ENCODE assay signal across 1 cellular context in the genomic region with DNA sequence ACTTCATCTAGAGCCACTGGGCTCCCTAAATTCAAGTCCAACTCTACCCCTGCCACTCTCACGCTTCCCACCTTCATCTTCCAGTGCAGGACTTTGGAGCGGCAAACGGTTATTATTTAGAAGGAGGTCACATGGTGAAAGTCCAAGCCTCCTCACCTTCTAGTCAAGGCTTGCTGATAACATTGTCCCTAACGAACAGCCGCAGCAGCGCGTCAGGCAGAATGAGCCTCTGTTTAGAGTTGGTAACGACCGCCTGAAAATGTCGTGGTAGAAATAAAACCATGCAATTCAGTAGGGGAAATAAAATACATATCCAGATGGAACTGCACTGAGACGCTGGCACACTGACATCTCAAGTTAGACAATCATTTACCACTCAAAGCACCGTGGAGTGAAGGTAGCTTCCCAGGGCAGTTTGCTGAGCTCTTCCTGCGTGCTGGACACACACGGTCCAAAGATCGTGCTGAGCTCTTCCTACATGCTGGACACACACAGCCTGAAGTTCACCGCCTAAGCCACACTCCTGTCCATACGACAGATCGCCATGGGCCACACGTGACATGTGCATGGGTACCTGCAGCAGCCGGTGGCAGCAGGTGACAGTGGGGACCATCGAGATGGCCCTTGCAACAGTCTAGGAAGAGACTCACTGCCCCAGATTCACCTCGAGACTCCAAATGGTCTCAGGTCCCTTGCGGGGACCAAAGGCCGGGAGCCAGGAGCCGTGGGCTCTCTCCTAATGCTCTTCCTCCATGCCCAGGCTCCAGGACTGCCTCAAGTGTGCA.
TF ChIP-seq lines count a peak whose summit lies in the region.

No MANE protein-coding gene starts in this region.

TF ChIP-seq in HepG2, 621 proteins besides CTCF, POLR2A, EP300 and RAD21 (continued from another document and continues in another):
- peak; percentile 63 for TF ChIP-seq POLR2G (IDR thresholded peaks at IDR 0.05; ENCODE audit: low read depth, low read length)
- peak; percentile 76; the same call in 1 of the 2 replicates for TF ChIP-seq ZNF556 (CRISPR knock-in tag; IDR thresholded peaks at IDR 0.05; ENCODE audit: borderline replicate concordance)
- TF ChIP-seq, protein P1, sequence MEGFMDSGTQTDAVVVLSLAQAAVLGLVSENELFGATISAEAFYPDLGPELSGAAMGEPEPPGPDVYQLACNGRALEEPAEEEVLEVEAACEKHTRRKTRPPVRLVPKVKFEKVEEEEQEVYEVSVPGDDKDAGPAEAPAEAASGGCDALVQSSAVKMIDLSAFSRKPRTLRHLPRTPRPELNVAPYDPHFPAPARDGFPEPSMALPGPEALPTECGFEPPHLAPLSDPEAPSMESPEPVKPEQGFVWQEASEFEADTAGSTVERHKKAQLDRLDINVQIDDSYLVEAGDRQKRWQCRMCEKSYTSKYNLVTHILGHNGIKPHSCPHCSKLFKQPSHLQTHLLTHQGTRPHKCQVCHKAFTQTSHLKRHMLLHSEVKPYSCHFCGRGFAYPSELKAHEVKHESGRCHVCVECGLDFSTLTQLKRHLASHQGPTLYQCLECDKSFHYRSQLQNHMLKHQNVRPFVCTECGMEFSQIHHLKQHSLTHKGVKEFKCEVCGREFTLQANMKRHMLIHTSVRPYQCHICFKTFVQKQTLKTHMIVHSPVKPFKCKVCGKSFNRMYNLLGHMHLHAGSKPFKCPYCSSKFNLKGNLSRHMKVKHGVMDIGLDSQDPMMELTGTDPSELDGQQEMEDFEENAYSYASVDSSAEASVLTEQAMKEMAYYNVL (CRISPR knock-in tag; IDR thresholded peaks at IDR 0.05; ENCODE audit: borderline replicate concordance), result no peak
- TF ChIP-seq, protein P2, sequence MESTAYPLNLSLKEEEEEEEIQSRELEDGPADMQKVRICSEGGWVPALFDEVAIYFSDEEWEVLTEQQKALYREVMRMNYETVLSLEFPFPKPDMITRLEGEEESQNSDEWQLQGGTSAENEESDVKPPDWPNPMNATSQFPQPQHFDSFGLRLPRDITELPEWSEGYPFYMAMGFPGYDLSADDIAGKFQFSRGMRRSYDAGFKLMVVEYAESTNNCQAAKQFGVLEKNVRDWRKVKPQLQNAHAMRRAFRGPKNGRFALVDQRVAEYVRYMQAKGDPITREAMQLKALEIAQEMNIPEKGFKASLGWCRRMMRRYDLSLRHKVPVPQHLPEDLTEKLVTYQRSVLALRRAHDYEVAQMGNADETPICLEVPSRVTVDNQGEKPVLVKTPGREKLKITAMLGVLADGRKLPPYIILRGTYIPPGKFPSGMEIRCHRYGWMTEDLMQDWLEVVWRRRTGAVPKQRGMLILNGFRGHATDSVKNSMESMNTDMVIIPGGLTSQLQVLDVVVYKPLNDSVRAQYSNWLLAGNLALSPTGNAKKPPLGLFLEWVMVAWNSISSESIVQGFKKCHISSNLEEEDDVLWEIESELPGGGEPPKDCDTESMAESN (CRISPR knock-in tag; conservative IDR thresholded peaks at IDR 0.05), result no peak; the same call in 1 of the 2 replicates
- no peak for TF ChIP-seq ZNF225 (CRISPR knock-in tag; IDR thresholded peaks at IDR 0.05)
- TF ChIP-seq, protein P3, sequence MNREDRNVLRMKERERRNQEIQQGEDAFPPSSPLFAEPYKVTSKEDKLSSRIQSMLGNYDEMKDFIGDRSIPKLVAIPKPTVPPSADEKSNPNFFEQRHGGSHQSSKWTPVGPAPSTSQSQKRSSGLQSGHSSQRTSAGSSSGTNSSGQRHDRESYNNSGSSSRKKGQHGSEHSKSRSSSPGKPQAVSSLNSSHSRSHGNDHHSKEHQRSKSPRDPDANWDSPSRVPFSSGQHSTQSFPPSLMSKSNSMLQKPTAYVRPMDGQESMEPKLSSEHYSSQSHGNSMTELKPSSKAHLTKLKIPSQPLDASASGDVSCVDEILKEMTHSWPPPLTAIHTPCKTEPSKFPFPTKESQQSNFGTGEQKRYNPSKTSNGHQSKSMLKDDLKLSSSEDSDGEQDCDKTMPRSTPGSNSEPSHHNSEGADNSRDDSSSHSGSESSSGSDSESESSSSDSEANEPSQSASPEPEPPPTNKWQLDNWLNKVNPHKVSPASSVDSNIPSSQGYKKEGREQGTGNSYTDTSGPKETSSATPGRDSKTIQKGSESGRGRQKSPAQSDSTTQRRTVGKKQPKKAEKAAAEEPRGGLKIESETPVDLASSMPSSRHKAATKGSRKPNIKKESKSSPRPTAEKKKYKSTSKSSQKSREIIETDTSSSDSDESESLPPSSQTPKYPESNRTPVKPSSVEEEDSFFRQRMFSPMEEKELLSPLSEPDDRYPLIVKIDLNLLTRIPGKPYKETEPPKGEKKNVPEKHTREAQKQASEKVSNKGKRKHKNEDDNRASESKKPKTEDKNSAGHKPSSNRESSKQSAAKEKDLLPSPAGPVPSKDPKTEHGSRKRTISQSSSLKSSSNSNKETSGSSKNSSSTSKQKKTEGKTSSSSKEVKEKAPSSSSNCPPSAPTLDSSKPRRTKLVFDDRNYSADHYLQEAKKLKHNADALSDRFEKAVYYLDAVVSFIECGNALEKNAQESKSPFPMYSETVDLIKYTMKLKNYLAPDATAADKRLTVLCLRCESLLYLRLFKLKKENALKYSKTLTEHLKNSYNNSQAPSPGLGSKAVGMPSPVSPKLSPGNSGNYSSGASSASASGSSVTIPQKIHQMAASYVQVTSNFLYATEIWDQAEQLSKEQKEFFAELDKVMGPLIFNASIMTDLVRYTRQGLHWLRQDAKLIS (CRISPR knock-in tag; IDR thresholded peaks at IDR 0.05), result no peak
- peak; percentile 24; the same call in 1 of the 2 replicates for TF ChIP-seq NCOA2 (CRISPR knock-in tag; IDR thresholded peaks at IDR 0.05)
- TF ChIP-seq RARG (CRISPR knock-in tag; IDR thresholded peaks at IDR 0.05; ENCODE audit: low read depth), result no peak
- TF ChIP-seq, protein P4, sequence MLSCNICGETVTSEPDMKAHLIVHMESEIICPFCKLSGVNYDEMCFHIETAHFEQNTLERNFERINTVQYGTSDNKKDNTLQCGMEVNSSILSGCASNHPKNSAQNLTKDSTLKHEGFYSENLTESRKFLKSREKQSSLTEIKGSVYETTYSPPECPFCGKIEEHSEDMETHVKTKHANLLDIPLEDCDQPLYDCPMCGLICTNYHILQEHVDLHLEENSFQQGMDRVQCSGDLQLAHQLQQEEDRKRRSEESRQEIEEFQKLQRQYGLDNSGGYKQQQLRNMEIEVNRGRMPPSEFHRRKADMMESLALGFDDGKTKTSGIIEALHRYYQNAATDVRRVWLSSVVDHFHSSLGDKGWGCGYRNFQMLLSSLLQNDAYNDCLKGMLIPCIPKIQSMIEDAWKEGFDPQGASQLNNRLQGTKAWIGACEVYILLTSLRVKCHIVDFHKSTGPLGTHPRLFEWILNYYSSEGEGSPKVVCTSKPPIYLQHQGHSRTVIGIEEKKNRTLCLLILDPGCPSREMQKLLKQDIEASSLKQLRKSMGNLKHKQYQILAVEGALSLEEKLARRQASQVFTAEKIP (CRISPR knock-in tag; IDR thresholded peaks at IDR 0.05; ENCODE audit: borderline replicate concordance), result no peak
- TF ChIP-seq MAZ (IDR thresholded peaks at IDR 0.05; ENCODE audit: borderline replicate concordance, low read depth, low read length), result no peak
- peak; percentile 39; the same call in 1 of the 2 replicates for TF ChIP-seq MAZ (CRISPR knock-in tag; IDR thresholded peaks at IDR 0.05; ENCODE audit: low read depth)
- TF ChIP-seq, protein P5, sequence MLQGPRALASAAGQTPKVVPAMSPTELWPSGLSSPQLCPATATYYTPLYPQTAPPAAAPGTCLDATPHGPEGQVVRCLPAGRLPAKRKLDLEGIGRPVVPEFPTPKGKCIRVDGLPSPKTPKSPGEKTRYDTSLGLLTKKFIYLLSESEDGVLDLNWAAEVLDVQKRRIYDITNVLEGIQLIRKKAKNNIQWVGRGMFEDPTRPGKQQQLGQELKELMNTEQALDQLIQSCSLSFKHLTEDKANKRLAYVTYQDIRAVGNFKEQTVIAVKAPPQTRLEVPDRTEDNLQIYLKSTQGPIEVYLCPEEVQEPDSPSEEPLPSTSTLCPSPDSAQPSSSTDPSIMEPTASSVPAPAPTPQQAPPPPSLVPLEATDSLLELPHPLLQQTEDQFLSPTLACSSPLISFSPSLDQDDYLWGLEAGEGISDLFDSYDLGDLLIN (CRISPR knock-in tag; IDR thresholded peaks at IDR 0.05; ENCODE audit: borderline replicate concordance), result no peak
- TF ChIP-seq, protein P6, sequence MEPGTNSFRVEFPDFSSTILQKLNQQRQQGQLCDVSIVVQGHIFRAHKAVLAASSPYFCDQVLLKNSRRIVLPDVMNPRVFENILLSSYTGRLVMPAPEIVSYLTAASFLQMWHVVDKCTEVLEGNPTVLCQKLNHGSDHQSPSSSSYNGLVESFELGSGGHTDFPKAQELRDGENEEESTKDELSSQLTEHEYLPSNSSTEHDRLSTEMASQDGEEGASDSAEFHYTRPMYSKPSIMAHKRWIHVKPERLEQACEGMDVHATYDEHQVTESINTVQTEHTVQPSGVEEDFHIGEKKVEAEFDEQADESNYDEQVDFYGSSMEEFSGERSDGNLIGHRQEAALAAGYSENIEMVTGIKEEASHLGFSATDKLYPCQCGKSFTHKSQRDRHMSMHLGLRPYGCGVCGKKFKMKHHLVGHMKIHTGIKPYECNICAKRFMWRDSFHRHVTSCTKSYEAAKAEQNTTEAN (CRISPR knock-in tag; conservative IDR thresholded peaks at IDR 0.05), result peak; percentile 87
- no peak for TF ChIP-seq ZNF333 (CRISPR knock-in tag; IDR thresholded peaks at IDR 0.05; ENCODE audit: borderline replicate concordance)
- TF ChIP-seq, protein P7, sequence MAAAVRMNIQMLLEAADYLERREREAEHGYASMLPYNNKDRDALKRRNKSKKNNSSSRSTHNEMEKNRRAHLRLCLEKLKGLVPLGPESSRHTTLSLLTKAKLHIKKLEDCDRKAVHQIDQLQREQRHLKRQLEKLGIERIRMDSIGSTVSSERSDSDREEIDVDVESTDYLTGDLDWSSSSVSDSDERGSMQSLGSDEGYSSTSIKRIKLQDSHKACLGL (CRISPR knock-in tag; IDR thresholded peaks at IDR 0.05), result peak; percentile 37; the same call in 1 of the 2 replicates
- no peak for TF ChIP-seq PAX8 (CRISPR knock-in tag; IDR thresholded peaks at IDR 0.05; ENCODE audit: borderline replicate concordance)
- TF ChIP-seq, protein P8, sequence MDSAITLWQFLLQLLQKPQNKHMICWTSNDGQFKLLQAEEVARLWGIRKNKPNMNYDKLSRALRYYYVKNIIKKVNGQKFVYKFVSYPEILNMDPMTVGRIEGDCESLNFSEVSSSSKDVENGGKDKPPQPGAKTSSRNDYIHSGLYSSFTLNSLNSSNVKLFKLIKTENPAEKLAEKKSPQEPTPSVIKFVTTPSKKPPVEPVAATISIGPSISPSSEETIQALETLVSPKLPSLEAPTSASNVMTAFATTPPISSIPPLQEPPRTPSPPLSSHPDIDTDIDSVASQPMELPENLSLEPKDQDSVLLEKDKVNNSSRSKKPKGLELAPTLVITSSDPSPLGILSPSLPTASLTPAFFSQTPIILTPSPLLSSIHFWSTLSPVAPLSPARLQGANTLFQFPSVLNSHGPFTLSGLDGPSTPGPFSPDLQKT (CRISPR knock-in tag; IDR thresholded peaks at IDR 0.05; ENCODE audit: borderline replicate concordance), result no peak
- TF ChIP-seq, protein P9, sequence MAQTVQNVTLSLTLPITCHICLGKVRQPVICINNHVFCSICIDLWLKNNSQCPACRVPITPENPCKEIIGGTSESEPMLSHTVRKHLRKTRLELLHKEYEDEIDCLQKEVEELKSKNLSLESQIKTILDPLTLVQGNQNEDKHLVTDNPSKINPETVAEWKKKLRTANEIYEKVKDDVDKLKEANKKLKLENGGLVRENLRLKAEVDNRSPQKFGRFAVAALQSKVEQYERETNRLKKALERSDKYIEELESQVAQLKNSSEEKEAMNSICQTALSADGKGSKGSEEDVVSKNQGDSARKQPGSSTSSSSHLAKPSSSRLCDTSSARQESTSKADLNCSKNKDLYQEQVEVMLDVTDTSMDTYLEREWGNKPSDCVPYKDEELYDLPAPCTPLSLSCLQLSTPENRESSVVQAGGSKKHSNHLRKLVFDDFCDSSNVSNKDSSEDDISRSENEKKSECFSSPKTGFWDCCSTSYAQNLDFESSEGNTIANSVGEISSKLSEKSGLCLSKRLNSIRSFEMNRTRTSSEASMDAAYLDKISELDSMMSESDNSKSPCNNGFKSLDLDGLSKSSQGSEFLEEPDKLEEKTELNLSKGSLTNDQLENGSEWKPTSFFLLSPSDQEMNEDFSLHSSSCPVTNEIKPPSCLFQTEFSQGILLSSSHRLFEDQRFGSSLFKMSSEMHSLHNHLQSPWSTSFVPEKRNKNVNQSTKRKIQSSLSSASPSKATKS (CRISPR knock-in tag; IDR thresholded peaks at IDR 0.05), result no peak
- TF ChIP-seq, protein P10, sequence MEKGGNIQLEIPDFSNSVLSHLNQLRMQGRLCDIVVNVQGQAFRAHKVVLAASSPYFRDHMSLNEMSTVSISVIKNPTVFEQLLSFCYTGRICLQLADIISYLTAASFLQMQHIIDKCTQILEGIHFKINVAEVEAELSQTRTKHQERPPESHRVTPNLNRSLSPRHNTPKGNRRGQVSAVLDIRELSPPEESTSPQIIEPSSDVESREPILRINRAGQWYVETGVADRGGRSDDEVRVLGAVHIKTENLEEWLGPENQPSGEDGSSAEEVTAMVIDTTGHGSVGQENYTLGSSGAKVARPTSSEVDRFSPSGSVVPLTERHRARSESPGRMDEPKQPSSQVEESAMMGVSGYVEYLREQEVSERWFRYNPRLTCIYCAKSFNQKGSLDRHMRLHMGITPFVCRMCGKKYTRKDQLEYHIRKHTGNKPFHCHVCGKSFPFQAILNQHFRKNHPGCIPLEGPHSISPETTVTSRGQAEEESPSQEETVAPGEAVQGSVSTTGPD (CRISPR knock-in tag; IDR thresholded peaks at IDR 0.05), result no peak
- no peak for TF ChIP-seq NFKB2 (CRISPR knock-in tag; IDR thresholded peaks at IDR 0.05; ENCODE audit: borderline replicate concordance)
- no peak for TF ChIP-seq NFRKB (IDR thresholded peaks at IDR 0.05)
- TF ChIP-seq SNAI1 (CRISPR knock-in tag; IDR thresholded peaks at IDR 0.05; ENCODE audit: borderline replicate concordance), result no peak
- no peak for TF ChIP-seq ATAD3A (CRISPR knock-in tag; IDR thresholded peaks at IDR 0.05)
- no peak for TF ChIP-seq ZBTB21 (CRISPR knock-in tag; IDR thresholded peaks at IDR 0.05)
- TF ChIP-seq WIZ (CRISPR knock-in tag; IDR thresholded peaks at IDR 0.05), result no peak
- TF ChIP-seq, protein P11, sequence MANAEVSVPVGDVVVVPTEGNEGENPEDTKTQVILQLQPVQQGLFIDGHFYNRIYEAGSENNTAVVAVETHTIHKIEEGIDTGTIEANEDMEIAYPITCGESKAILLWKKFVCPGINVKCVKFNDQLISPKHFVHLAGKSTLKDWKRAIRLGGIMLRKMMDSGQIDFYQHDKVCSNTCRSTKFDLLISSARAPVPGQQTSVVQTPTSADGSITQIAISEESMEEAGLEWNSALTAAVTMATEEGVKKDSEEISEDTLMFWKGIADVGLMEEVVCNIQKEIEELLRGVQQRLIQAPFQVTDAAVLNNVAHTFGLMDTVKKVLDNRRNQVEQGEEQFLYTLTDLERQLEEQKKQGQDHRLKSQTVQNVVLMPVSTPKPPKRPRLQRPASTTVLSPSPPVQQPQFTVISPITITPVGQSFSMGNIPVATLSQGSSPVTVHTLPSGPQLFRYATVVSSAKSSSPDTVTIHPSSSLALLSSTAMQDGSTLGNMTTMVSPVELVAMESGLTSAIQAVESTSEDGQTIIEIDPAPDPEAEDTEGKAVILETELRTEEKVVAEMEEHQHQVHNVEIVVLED (CRISPR knock-in tag; IDR thresholded peaks at IDR 0.05; ENCODE audit: borderline replicate concordance), result peak; percentile 36; the same call in 1 of the 2 replicates
- TF ChIP-seq CEBPB (IDR thresholded peaks at IDR 0.05; ENCODE audit: borderline replicate concordance, low read depth, low read length), result no peak
